8 cellular contexts compared by ENCODE assay signal in the genomic region with DNA sequence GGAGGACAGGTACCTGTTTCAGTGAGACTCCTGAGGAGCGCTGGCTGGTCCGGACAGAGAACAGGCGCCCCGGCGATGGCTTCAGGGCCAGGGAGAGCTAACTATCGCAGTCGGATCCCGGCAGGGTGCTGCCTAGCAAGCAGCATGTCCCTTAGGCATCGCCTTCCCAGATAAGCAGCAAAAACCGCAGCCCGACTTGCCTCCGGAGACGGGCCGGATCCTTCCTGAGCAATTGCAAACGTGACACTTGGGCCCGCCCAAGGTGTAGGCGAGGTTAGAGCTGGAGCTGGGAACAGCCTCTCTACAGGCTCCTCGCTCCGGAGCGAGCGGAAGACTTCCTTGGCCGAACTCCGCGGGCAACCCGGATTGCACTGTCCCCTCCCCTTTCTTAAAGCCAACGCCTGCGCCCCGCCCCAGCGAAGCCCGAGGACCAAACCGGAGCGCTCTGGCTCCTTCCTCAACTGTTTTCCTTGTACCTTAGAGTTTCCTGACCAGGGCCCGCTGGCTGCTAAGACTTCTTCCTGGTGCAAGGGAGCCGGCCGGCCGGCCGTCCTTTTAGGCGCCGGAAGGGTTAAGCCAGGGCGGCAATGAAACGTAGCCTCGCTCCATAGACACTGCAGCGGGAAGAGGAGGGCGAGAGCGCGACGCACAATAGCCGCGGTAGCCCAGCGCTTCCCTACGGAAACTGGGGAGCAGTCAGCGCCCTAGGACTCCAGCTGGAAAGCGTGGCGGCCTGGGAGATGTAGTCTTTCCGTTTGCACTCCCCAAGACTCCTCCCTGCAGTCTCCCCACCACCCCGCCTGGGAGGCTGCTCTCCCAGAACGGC. TPM values are rescaled to one million over a fixed set of nuclear protein-coding genes. Genes with fewer than 3 reads are reported as not detected.
A peak's percentile ranks its signal among the peaks of the same experiment; 100 is the strongest.
DNase-seq lines count a peak whose midpoint lies in the region; ATAC-seq, FAIRE-seq and TF ChIP-seq lines count a peak whose summit lies in the region.

A gene with protein sequence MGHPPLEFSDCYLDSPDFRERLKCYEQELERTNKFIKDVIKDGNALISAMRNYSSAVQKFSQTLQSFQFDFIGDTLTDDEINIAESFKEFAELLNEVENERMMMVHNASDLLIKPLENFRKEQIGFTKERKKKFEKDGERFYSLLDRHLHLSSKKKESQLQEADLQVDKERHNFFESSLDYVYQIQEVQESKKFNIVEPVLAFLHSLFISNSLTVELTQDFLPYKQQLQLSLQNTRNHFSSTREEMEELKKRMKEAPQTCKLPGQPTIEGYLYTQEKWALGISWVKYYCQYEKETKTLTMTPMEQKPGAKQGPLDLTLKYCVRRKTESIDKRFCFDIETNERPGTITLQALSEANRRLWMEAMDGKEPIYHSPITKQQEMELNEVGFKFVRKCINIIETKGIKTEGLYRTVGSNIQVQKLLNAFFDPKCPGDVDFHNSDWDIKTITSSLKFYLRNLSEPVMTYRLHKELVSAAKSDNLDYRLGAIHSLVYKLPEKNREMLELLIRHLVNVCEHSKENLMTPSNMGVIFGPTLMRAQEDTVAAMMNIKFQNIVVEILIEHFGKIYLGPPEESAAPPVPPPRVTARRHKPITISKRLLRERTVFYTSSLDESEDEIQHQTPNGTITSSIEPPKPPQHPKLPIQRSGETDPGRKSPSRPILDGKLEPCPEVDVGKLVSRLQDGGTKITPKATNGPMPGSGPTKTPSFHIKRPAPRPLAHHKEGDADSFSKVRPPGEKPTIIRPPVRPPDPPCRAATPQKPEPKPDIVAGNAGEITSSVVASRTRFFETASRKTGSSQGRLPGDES (minus strand): TSS at position 341 of the 826 bp plus-strand sequence. CDS start 475 bp downstream, outside the sequence.

- TF ChIP-seq EP300 in K562 (IDR thresholded peaks at IDR 0.05; ENCODE audit: low read length) (peak; percentile 25; the same call in 1 of the 2 replicates), ovary (IDR thresholded peaks at IDR 0.05) (no peak)

- H3K27ac ChIP-seq in ACC112 (ENCODE audit: low read depth, low read length) (peak within 1 kb of the TSS; percentile 48), K562 (ENCODE audit: extremely low read depth, low read depth, low read length) (peak within 1 kb of the TSS; percentile 70), right cardiac atrium (ENCODE audit: low read length) (peak within 1 kb of the TSS; percentile 85), ovary (peak within 1 kb of the TSS; percentile 58 to 62)

- in situ Hi-C loops in K562 (cut with MboI): no loop called here

- BruUV-seq in K562 (replicated peaks; lab: Mats Ljungman, UMichigan): TSS peak; percentile 64

- H3K36me3 ChIP-seq in ACC112 (ENCODE audit: insufficient read depth, low read length) (no peaks in the 10 kb centered on the region), K562 (ENCODE audit: control insufficient read depth, insufficient read depth, low read length) (no peaks in the 10 kb centered on the region), ovary (no peaks in the 10 kb centered on the region)

- WGBS in K562 (ENCODE audit: insufficient coverage, low coverage, missing lambda C conversion rate): under 1% methylated on average over 30 of the region's 57 CpGs
- WGBS in right cardiac atrium: under 1% methylated on average over 57 of the region's 57 CpGs
- 27 to 45% (median 32%) methylated on average over 57 of the region's 57 CpGs for WGBS in ovary, 3 donors

- H3K9me3 ChIP-seq in K562 (replicated peaks; ENCODE audit: control insufficient read depth, insufficient read depth, low read depth, low read length): no peaks in the 10 kb centered on the region
- H3K9me3 ChIP-seq in right cardiac atrium (ENCODE audit: control insufficient read depth, low read length): no peaks in the 10 kb centered on the region
- H3K9me3 ChIP-seq in ovary: no peaks in the 10 kb centered on the region

- peak; percentile 80 for DNase-seq in OCI-M1 (lab: John Stamatoyannopoulos, UW)
- DNase-seq in K562 (ENCODE audit: extremely low read depth in 1 of 4, low spot score in 3 of 4): peak; percentile 57 to 88 (median 58)
- DNase-seq in right cardiac atrium: peak; percentile 82 to 91 (median 90)
- DNase-seq in ovary: peak; percentile 71 to 79 (median 74)
- DNase-seq in NCI-H1092 treated with DMSO at 0.1 percent for 48 hours (lab: John Stamatoyannopoulos, UW): no peak

- H3K4me2 ChIP-seq in K562 (ENCODE audit: insufficient read depth, low read length): peak within 1 kb of the TSS; percentile 74

- H3K9ac ChIP-seq in K562 (ENCODE audit: insufficient read depth in 1 of 2, low read depth in 2 of 2, low read length in 2 of 2): peak within 1 kb of the TSS; percentile 50 to 89

- H3K79me2 ChIP-seq in ACC112 (ENCODE audit: control insufficient read depth, insufficient read depth, low read length, unreplicated experiment) (no peaks in the 10 kb centered on the region), K562 (ENCODE audit: control insufficient read depth, insufficient read depth, low read length) (no peaks in the 10 kb centered on the region)

- peak within 1 kb of the TSS; percentile 85 for H3K4me3 ChIP-seq in ACC112 (ENCODE audit: low read depth, low read length)
- peak within 1 kb of the TSS; percentile 51 for H3K4me3 ChIP-seq in K562
- H3K4me3 ChIP-seq in right cardiac atrium (ENCODE audit: low read length): peak within 1 kb of the TSS; percentile 80
- H3K4me3 ChIP-seq in ovary: peak within 1 kb of the TSS; percentile 58

- TF ChIP-seq POLR2A in K562 (conservative IDR thresholded peaks at IDR 0.05): peak; percentile 36; the same call in 1 of the 2 replicates
- no peak for TF ChIP-seq POLR2A in ovary (IDR thresholded peaks at IDR 0.05)

- CTCF ChIA-PET in K562 (lab: Yijun Ruan, JAX; ENCODE audit: low intra/inter-chr PET ratio): no interaction called here

- no peak for TF ChIP-seq RAD21 in K562 (CRISPR knock-in tag; conservative IDR thresholded peaks at IDR 0.05 in 1 of 2, IDR thresholded peaks at IDR 0.05 in 1 of 2)

- intact Hi-C loops in K562 (cut with micrococcal nuclease) (no loop called here), right cardiac atrium (cut with DNase I) (no loop called here), ovary (cut with DNase I) (no loop called here)

- H3K4me1 ChIP-seq in ACC112 (ENCODE audit: control insufficient read depth, insufficient read depth, low read length, unreplicated experiment): peaks cover 11% of the 10 kb centered on the region
- H3K4me1 ChIP-seq in K562 (replicated peaks in 1 of 2; ENCODE audit: control insufficient read depth in 2 of 2, insufficient read depth in 2 of 2, low read length in 2 of 2): peaks cover 11 to 13% of the 10 kb centered on the region in 2 experiments; a peak in 4 of 5 replicates
- peaks cover 3% of the 10 kb centered on the region for H3K4me1 ChIP-seq in right cardiac atrium (ENCODE audit: control insufficient read depth, insufficient read depth, low read length)
- peaks cover 2% of the 10 kb centered on the region for H3K4me1 ChIP-seq in ovary (ENCODE audit: insufficient read depth)

- FAIRE-seq in K562 (lab: Jason Lieb, UNC): peak; percentile 71

- TF ChIP-seq CTCF in K562 (IDR thresholded peaks at IDR 0.05 in 2 of 3, conservative IDR thresholded peaks at IDR 0.05 in 1 of 3; ENCODE audit: insufficient read depth in 2 of 3, low read depth in 1 of 3, low read length in 3 of 3) (no peak), ovary (IDR thresholded peaks at IDR 0.05) (no peak)

- H3K27me3 ChIP-seq in ACC112 (ENCODE audit: insufficient read depth, low read length) (no peaks in the 10 kb centered on the region), K562 (ENCODE audit: control insufficient read depth in 2 of 2, insufficient read depth in 2 of 2, low read length in 2 of 2) (peaks cover 0 to 7% of the 10 kb centered on the region in 2 experiments; a peak in 2 of 5 replicates), right cardiac atrium (ENCODE audit: control insufficient read depth, insufficient read depth) (no peaks in the 10 kb centered on the region), ovary (no peaks in the 10 kb centered on the region)

- ATAC-seq in GM18498 (IDR thresholded peaks at IDR 0.05; ENCODE audit: unreplicated experiment) (peak; percentile 62), K562 (peak; percentile 93), right cardiac atrium (peak; percentile 97), GM21367 (IDR thresholded peaks at IDR 0.05; ENCODE audit: unreplicated experiment) (no peak)

- H2AFZ ChIP-seq in ACC112 (ENCODE audit: low read length, unreplicated experiment) (peak within 1 kb of the TSS; percentile 100), K562 (ENCODE audit: low read depth, low read length) (peak within 1 kb of the TSS; percentile 75)

- H4K20me1 ChIP-seq in K562 (replicated peaks; ENCODE audit: control insufficient read depth, insufficient read depth, low read length): no peaks in the 10 kb centered on the region

- POLR2A ChIA-PET in K562 (lab: Yijun Ruan, JAX): interaction anchor here (0.6 to 1.9 kb wide), 2 partner anchors 11 to 322 kb away, joined by 3 to 8 read pairs; no protein-coding TSS in a partner anchor

- H3K9me1 ChIP-seq in K562 (ENCODE audit: control insufficient read depth, insufficient read depth, low read length): no peaks in the 10 kb centered on the region

TF ChIP-seq in K562, 482 proteins besides CTCF, POLR2A, EP300 and RAD21 (continues in another document):
- TF ChIP-seq TRIM28 (IDR thresholded peaks at IDR 0.05): no peak

RNA-seq across cellular contexts. Expression of the gene that starts here (rescaled TPM):
- total RNA-seq in K562 (2011; cell fraction: chromatin; rRNA removed; ENCODE audit: low replicate concordance): 2.5 and 2.9 TPM in 2 replicates
- 1.2 and 2.2 TPM in 2 replicates for total RNA-seq in K562 (2011; cell fraction: nucleolus; rRNA removed)
- 2.3 and 2.4 TPM in 2 replicates for total RNA-seq in K562 (2011; cell fraction: nucleoplasm; rRNA removed)
- total RNA-seq in K562 (2014; rRNA removed) (1.00 and 1.1 TPM in 2 replicates), K562 (2014; rRNA removed; fragmentation: Illumina TruSeq; extraction: Trizol) (1.1 and 1.2 TPM in 2 replicates), K562 (2015; rRNA removed; fragmentation: Illumina TruSeq; extraction: Trizol) (1.6 and 1.8 TPM in 2 replicates), K562 (2021) (1.4 and 1.8 TPM in 2 replicates), right cardiac atrium (1 to 10 TPM; 4.1 to 5.2 (median 4.9) TPM), ovary (1 to 10 TPM; 3.6 to 9.2 (median 6.9) TPM)
- polyA plus RNA-seq in K562 (2011; rRNA removed) (0.96 and 1.0 TPM in 2 replicates), K562 (2014; fragmentation: Illumina TruSeq; extraction: Trizol) (1.3 and 1.6 TPM in 2 replicates), K562 (2014; fragmentation: Nextera tagmentation; extraction: Ambion mirVana) (under 1 TPM; 0.28 to 0.42 TPM), K562 (2014; rRNA removed) (0.49 and 0.85 TPM in 2 replicates), right cardiac atrium (1.1 TPM), ovary (1 to 10 TPM; 2.3 to 7.1 TPM)
- polyA plus RNA-seq in K562 (2011; cell fraction: cytosol; rRNA removed): 0.52 and 0.66 TPM in 2 replicates
- 1.6 and 2.6 TPM in 2 replicates for polyA plus RNA-seq in K562 (2011; cell fraction: nucleus; rRNA removed)
- 1.5 and 2.1 TPM in 2 replicates for polyA plus RNA-seq in K562 (2012)
- polyA minus RNA-seq in K562 (2011; rRNA and poly(A)+ RNA removed): 2.0 and 4.8 TPM in 2 replicates
- polyA minus RNA-seq in K562 (2011; cell fraction: cytosol; rRNA and poly(A)+ RNA removed): 4.2 TPM in 2 replicates
- 2.3 and 4.0 TPM in 2 replicates for polyA minus RNA-seq in K562 (2011; cell fraction: nucleus; rRNA and poly(A)+ RNA removed)
